In the genomic region with DNA sequence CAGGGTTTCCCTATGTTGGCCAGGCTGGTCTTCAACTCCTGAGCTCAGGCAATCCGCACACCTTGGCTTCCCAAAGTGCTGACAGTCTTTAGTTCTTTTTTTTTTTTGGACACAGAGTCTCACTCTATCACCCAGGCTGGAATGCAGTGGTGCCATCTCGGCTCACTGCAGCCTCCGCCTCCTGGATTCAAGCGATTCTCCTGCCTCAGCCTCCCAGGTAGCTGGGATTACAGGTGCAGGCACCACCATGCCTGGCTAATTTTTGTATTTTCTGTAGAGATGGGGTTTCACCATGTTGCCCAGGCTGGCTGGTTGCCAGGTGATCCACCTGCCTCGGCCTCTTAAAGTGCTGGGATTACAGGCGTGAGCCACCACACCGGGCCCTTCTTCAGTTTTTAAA, we compare ENCODE assay signal across 20 cellular contexts. TPM values are rescaled to one million over a fixed set of nuclear protein-coding genes. Genes with fewer than 3 reads are reported as not detected.
"Had no signal": no experiment of that assay in that cellular context is flagged by ENCODE, and none has a peak within 500 bp of the region (broad histone marks: within the 10 kb centered on the region; RNA-seq: fewer than 3 reads in every experiment).

No MANE protein-coding gene starts in this region.

RNA-seq across cellular contexts. Expression of a gene that starts 9.1 kb away (rescaled TPM):
- total RNA-seq: dorsolateral prefrontal cortex, esophagus mucosa, fibroblast of lung, frontal cortex, glomerular endothelial cell, heart left ventricle, kidney epithelial cell, left colon, left ventricle myocardium superior, lung, osteoblast, pulmonary artery endothelial cell, sciatic nerve, skeletal muscle tissue, spleen, stomach, thoracic aorta, transverse colon, urinary bladder had no signal
- polyA plus RNA-seq: fibroblast of lung, heart left ventricle, lung, neural cell, spleen, stomach, urinary bladder had no signal

RNA-seq across cellular contexts. Expression of a gene that starts 27.8 kb away (rescaled TPM):
- total RNA-seq: esophagus mucosa, fibroblast of lung, frontal cortex, glomerular endothelial cell, heart left ventricle, kidney epithelial cell, left ventricle myocardium superior, osteoblast, pulmonary artery endothelial cell, sciatic nerve, skeletal muscle tissue, spleen, urinary bladder had no signal
- polyA plus RNA-seq: fibroblast of lung, neural cell had no signal
